ENCODE assay signal across 12 cellular contexts in the genomic region with DNA sequence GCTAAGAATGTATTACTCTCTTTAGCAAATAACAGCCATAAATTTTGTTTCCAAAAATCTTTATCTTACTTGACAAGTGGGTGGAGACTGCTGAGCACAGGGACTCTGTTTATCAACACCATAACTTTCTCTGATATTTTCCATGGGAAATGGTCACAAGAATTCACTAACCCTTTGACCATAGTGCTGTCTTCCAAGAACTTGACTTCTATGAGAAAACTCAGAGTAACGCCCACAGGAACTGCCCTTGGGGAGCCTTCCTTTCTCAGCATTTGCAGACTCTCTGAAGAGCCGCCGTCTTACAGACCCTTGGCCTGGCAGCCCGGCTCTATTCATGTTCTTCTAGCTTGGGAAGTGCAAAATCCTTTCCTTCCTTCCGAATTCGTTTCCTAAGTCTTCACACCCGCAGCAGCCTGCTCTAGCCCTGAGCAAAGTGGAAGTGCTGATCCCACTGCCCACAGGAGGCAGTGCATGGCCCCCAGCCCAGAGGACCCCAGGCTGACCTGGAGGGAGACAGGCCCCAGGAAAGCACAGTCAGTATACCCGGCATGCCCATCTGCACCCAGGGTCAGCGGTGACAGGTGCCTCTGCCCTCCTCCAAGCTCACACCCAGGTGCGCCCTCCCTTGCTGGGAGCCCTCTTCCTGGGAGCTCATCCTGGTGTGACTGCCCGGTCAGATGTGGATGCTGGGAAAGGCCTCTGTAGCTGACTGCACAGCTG. TPM values are rescaled to one million over a fixed set of nuclear protein-coding genes. Genes with fewer than 3 reads are reported as not detected.
DNase-seq lines count a peak whose midpoint lies in the region; ATAC-seq, FAIRE-seq and TF ChIP-seq lines count a peak whose summit lies in the region.
"Had no signal": no experiment of that assay in that cellular context is flagged by ENCODE, and none has a peak within 500 bp of the region (broad histone marks: within the 10 kb centered on the region; RNA-seq: fewer than 3 reads in every experiment).

No MANE protein-coding gene starts in this region.

- H3K4me3 ChIP-seq in coronary artery (peak overlapping the region; percentile 20), lower lobe of right lung (no peak overlapping the region), testis (no peak overlapping the region), small intestine (ENCODE audit: low read depth in 1 of 2, low read length in 2 of 2) (no peak overlapping the region)
- H3K4me3 ChIP-seq: lung had no signal

- 42 to 53% methylated on average over 7 to 11 of the region's 11 CpGs for WGBS in testis, 2 donors
- 14 to 37% (median 34%) methylated on average over 11 of the region's 11 CpGs for WGBS in small intestine, 3 donors

- no peaks in the 10 kb centered on the region for H3K36me3 Mint-ChIP-seq in activated naive CD8-positive, alpha-beta T cell treated with anti-CD3 and anti-CD28 coated beads for 36 hours
- H3K36me3 Mint-ChIP-seq: stimulated activated memory B cell treated with anti-CD40 and anti-IgM and Interleukin-4, amounts not matched to agents 10 μg/mL and 1 μg/mL and 100 μg/mL, for 72 hours had no signal

- no peaks in the 10 kb centered on the region for H3K27me3 ChIP-seq in lower lobe of right lung (ENCODE audit: low read depth)
- no peaks in the 10 kb centered on the region for H3K27me3 ChIP-seq in testis
- H3K27me3 ChIP-seq in small intestine (ENCODE audit: control insufficient read depth in 2 of 2, insufficient read depth in 2 of 2, low read length in 2 of 2): no peaks in the 10 kb centered on the region
- H3K27me3 ChIP-seq: brain microvascular endothelial cell had no signal

- peak in 1 of 2 donors; percentile 3 for ATAC-seq in lower lobe of right lung

- TF ChIP-seq POLR2A in testis (IDR thresholded peaks at IDR 0.05): no peak

- FAIRE-seq in small intestine (lab: Jason Lieb, UNC): no peak

- H3K27ac ChIP-seq in coronary artery: peak overlapping the region in 1 of 2 donors; percentile 51
- peak overlapping the region; percentile 65 for H3K27ac ChIP-seq in lower lobe of right lung
- peak overlapping the region; percentile 39 to 61 for H3K27ac ChIP-seq in testis
- H3K27ac ChIP-seq in small intestine (ENCODE audit: low read depth in 1 of 2, low read length in 1 of 2): peak overlapping the region in 1 of 2 donors; percentile 24
- H3K27ac ChIP-seq: brain microvascular endothelial cell had no signal

- H3K27me3 Mint-ChIP-seq in activated naive CD8-positive, alpha-beta T cell treated with anti-CD3 and anti-CD28 coated beads for 36 hours: peaks cover 6% of the 10 kb centered on the region

- H3K9me3 Mint-ChIP-seq in activated naive CD8-positive, alpha-beta T cell treated with anti-CD3 and anti-CD28 coated beads for 36 hours: no peaks in the 10 kb centered on the region

- H3K4me1 ChIP-seq in lower lobe of right lung: peaks cover 63% of the 10 kb centered on the region
- H3K4me1 ChIP-seq in testis: peaks cover 72% of the 10 kb centered on the region
- H3K4me1 ChIP-seq in small intestine (ENCODE audit: control insufficient read depth in 2 of 2, insufficient read depth in 1 of 2, low read depth in 1 of 2, low read length in 1 of 2): peaks cover 19 to 29% of the 10 kb centered on the region in 2 donors

- H3K36me3 ChIP-seq in lower lobe of right lung (no peaks in the 10 kb centered on the region), testis (ENCODE audit: low read depth, missing control alignments) (no peaks in the 10 kb centered on the region), small intestine (ENCODE audit: control insufficient read depth in 2 of 2, insufficient read depth in 2 of 2, low read length in 2 of 2) (no peaks in the 10 kb centered on the region)
- H3K36me3 ChIP-seq: brain microvascular endothelial cell had no signal

- TF ChIP-seq CTCF in coronary artery (IDR thresholded peaks at IDR 0.05): no peak
- TF ChIP-seq CTCF in lower lobe of right lung (IDR thresholded peaks at IDR 0.05): no peak
- no peak for TF ChIP-seq CTCF in testis (IDR thresholded peaks at IDR 0.05)

- peak; percentile 26 for DNase-seq in activated CD4-positive, CD25-positive, alpha-beta regulatory T cell treated with anti-CD3 and anti-CD28 coated beads, Interleukin-2, amount 50 U/mL, for 72 hours
- no peak for DNase-seq in activated CD4-positive, CD25-positive, alpha-beta regulatory T cell (lab: John Stamatoyannopoulos, UW)
- DNase-seq in coronary artery (ENCODE audit: low spot score): peak; percentile 71
- peak; percentile 42 for DNase-seq in lower lobe of right lung
- DNase-seq in testis: peak; percentile 32
- no peak for DNase-seq in HPDE6-E6E7 (ENCODE audit: extremely low spot score)
- no peak for DNase-seq in small intestine
- DNase-seq in activated naive CD8-positive, alpha-beta T cell treated with anti-CD3 and anti-CD28 coated beads for 36 hours: no peak
- DNase-seq: brain microvascular endothelial cell, T-helper 1 cell had no signal

- intact Hi-C loops in lower lobe of right lung (cut with DNase I) (no loop called here), testis (cut with DNase I; ENCODE audit: low total_unique reads) (no loop called here)

- H3K9me3 ChIP-seq in lower lobe of right lung (no peaks in the 10 kb centered on the region), testis (no peaks in the 10 kb centered on the region), small intestine (ENCODE audit: control insufficient read depth, low read depth) (no peaks in the 10 kb centered on the region)

- H3K4me1 Mint-ChIP-seq in activated naive CD8-positive, alpha-beta T cell treated with anti-CD3 and anti-CD28 coated beads for 36 hours: peaks cover 18% of the 10 kb centered on the region

- H3K27ac Mint-ChIP-seq in activated naive CD8-positive, alpha-beta T cell treated with anti-CD3 and anti-CD28 coated beads for 36 hours: no peak overlapping the region
- H3K27ac Mint-ChIP-seq: stimulated activated memory B cell treated with anti-CD40 and anti-IgM and Interleukin-4, amounts not matched to agents 10 μg/mL and 1 μg/mL and 100 μg/mL, for 72 hours had no signal

- H3K4me3 Mint-ChIP-seq in activated naive CD8-positive, alpha-beta T cell treated with anti-CD3 and anti-CD28 coated beads for 36 hours: no peak overlapping the region
- H3K4me3 Mint-ChIP-seq: stimulated activated memory B cell treated with anti-CD40 and anti-IgM and Interleukin-4, amounts not matched to agents 10 μg/mL and 1 μg/mL and 100 μg/mL, for 72 hours had no signal

RNA-seq across cellular contexts. Expression of gene GAS6, which starts 10.2 kb away (rescaled TPM):
- total RNA-seq in lower lobe of right lung (111 TPM), testis (100 to 1,000 TPM; 416 to 575 TPM)
- polyA plus RNA-seq in testis (ENCODE audit: insufficient read depth, low read depth, low replicate concordance) (193 TPM), small intestine (100 to 1,000 TPM in 2 of 3 donors, 10 to 100 TPM in 1; 69.2 to 136 (median 103) TPM)
- total RNA-seq in activated naive CD8-positive, alpha-beta T cell treated with anti-CD3 and anti-CD28 coated beads for 36 hours: under 1 TPM; 0.16 to 0.27 TPM

Comparison
In these comparisons a context has a peak if more than half of its experiments do, and no peak if none do; other contexts are left out.
1. DNase-seq: peak in activated CD4-positive, CD25-positive, alpha-beta regulatory T cell treated with anti-CD3 and anti-CD28 coated beads, Interleukin-2, amount 50 U/mL, for 72 hours (single experiment), coronary artery (single experiment), lower lobe of right lung (single experiment) and testis (single experiment); none in activated CD4-positive, CD25-positive, alpha-beta regulatory T cell (0 of 4), HPDE6-E6E7 (single experiment), small intestine (single experiment) and activated naive CD8-positive, alpha-beta T cell treated with anti-CD3 and anti-CD28 coated beads for 36 hours (single experiment).
2. RNA of gene GAS6, which starts 10.2 kb away (total RNA-seq): 416 to 575 TPM in testis and 111 TPM in lower lobe of right lung (single experiment); 0.16 to 0.27 TPM in activated naive CD8-positive, alpha-beta T cell treated with anti-CD3 and anti-CD28 coated beads for 36 hours; every median in the first group is over 10 times any median in the second.